Comparison of ENCODE assay signal across 17 cellular contexts in the genomic region with DNA sequence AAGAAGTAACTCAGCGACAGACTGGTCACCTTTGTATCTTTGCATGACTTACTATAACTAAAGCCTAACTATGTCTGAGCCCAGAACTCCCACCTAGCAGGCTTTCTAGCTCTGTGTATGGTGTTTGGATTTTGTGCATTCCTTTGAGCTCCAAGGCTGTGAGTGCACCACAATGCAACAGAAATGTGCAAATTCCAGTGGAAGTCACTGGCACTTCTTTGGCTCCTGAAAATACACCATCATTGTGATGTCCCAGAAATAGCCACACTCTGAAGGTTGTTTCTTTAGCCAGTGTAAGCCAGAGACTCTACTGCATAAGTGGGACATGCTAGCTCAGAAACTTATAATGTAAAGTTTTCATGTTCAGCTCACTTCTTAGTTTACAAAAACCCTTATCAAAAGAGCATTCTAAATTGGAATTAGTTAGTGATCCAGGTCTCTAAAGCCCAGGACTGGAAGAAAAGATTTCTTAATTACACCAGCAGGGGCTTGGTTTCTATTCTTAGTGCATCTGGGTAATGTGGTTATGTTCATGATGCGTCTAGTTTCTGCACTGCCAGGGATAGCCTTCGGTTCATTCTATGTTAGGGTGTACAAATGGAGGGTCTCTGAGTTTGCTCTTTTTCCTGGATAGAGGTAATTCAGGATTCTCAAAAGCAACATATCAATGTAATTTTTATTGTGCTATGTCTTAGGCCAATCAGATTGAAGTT.
"Had no signal": no experiment of that assay in that cellular context is flagged by ENCODE, and none has a peak within 500 bp of the region (broad histone marks: within the 10 kb centered on the region; RNA-seq: fewer than 3 reads in every experiment).

No MANE protein-coding gene starts in this region.

- H3K4me1 Mint-ChIP-seq: activated naive CD8-positive, alpha-beta T cell treated with anti-CD3 and anti-CD28 coated beads for 36 hours had no signal

- H3K27me3 Mint-ChIP-seq: activated CD4-positive, alpha-beta memory T cell treated with anti-CD3 and anti-CD28 coated beads for 36 hours; activated naive CD8-positive, alpha-beta T cell treated with anti-CD3 and anti-CD28 coated beads for 36 hours; stimulated activated naive B cell treated with anti-CD40 and anti-IgM and Interleukin-4, amounts not matched to agents 10 μg/mL and 1 μg/mL and 100 μg/mL, for 72 hours had no signal

- H3K9me3 ChIP-seq: heart left ventricle, right atrium auricular region, tibial nerve had no signal

- H3K36me3 Mint-ChIP-seq: activated CD4-positive, alpha-beta memory T cell treated with anti-CD3 and anti-CD28 coated beads for 36 hours; activated naive CD8-positive, alpha-beta T cell treated with anti-CD3 and anti-CD28 coated beads for 36 hours; stimulated activated naive B cell treated with anti-CD40 and anti-IgM and Interleukin-4, amounts not matched to agents 10 μg/mL and 1 μg/mL and 100 μg/mL, for 72 hours had no signal

- H3K4me3 Mint-ChIP-seq: activated CD4-positive, alpha-beta memory T cell treated with anti-CD3 and anti-CD28 coated beads for 36 hours; activated naive CD8-positive, alpha-beta T cell treated with anti-CD3 and anti-CD28 coated beads for 36 hours; stimulated activated naive B cell treated with anti-CD40 and anti-IgM and Interleukin-4, amounts not matched to agents 10 μg/mL and 1 μg/mL and 100 μg/mL, for 72 hours had no signal

- H3K4me1 ChIP-seq: right atrium auricular region had no signal

- DNase-seq: activated CD4-positive, alpha-beta memory T cell treated with anti-CD3 and anti-CD28 coated beads for 36 hours; activated CD4-positive, alpha-beta T cell treated with anti-CD3 and anti-CD28 coated beads for 1 hour; activated gamma-delta T cell treated with Interleukin-2 at 50 U/mL for 16 hours; activated naive CD8-positive, alpha-beta T cell treated with anti-CD3 and anti-CD28 coated beads for 36 hours; activated T-cell treated with anti-CD3 and anti-CD28 coated beads, Interleukin-2, amount 50 U/mL, for 48 hours; anterior cingulate cortex; dorsolateral prefrontal cortex; heart left ventricle; stimulated activated CD4-positive, alpha-beta T cell treated with anti-CD3 and anti-CD28 coated beads, Interleukin-2, amount 100 ng/mL, for 24 hours; stimulated activated naive B cell treated with anti-CD40 and anti-IgM and Interleukin-4, amounts not matched to agents 10 μg/mL and 1 μg/mL and 100 μg/mL, for 72 hours; T-helper 9 cell had no signal

- ATAC-seq: left lobe of liver; stimulated activated naive B cell treated with anti-CD40 and anti-IgM and Interleukin-4, amounts not matched to agents 10 μg/mL and 1 μg/mL and 100 μg/mL, for 72 hours had no signal

- H3K27me3 ChIP-seq: dorsolateral prefrontal cortex, heart left ventricle, right atrium auricular region, tibial nerve had no signal

- H3K36me3 ChIP-seq: heart left ventricle, right atrium auricular region, tibial nerve had no signal

- H3K9me3 Mint-ChIP-seq: activated CD4-positive, alpha-beta memory T cell treated with anti-CD3 and anti-CD28 coated beads for 36 hours; activated naive CD8-positive, alpha-beta T cell treated with anti-CD3 and anti-CD28 coated beads for 36 hours; stimulated activated naive B cell treated with anti-CD40 and anti-IgM and Interleukin-4, amounts not matched to agents 10 μg/mL and 1 μg/mL and 100 μg/mL, for 72 hours had no signal

- H3K27ac Mint-ChIP-seq: activated CD4-positive, alpha-beta memory T cell treated with anti-CD3 and anti-CD28 coated beads for 36 hours; activated naive CD8-positive, alpha-beta T cell treated with anti-CD3 and anti-CD28 coated beads for 36 hours; stimulated activated naive B cell treated with anti-CD40 and anti-IgM and Interleukin-4, amounts not matched to agents 10 μg/mL and 1 μg/mL and 100 μg/mL, for 72 hours had no signal

- H3K27ac ChIP-seq: dorsolateral prefrontal cortex, heart left ventricle, right atrium auricular region had no signal

- H3K4me3 ChIP-seq: dorsolateral prefrontal cortex, heart left ventricle, right atrium auricular region, tibial nerve had no signal

- FAIRE-seq: bronchial epithelial cell, frontal cortex, islet of Langerhans had no signal
